Comparison of ENCODE assay signal across 13 cellular contexts in the genomic region with DNA sequence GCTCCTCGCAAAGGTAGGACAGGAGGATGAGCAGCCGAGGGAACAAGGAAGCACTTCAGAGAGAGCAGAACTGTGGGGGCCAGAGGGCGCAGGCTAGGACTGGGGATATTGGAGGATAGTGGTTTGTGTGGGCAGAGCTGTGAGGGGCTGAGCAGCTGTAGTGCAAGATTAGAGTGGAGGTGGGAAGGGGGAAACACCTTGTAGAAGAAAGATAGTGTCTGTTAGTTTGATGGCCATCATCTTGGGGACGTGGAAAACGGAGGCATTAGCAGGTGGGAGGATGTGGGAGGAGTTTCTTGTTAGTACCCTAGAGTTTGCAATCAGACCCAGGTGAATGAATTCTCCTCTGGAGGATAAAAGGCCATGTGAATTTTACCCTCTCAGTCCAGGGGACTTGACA. TPM values are rescaled to one million over a fixed set of nuclear protein-coding genes. Genes with fewer than 3 reads are reported as not detected.
A peak's percentile ranks its signal among the peaks of the same experiment; 100 is the strongest.
DNase-seq lines count a peak whose midpoint lies in the region; ATAC-seq and TF ChIP-seq lines count a peak whose summit lies in the region.
"Had no signal": no experiment of that assay in that cellular context is flagged by ENCODE, and none has a peak within 500 bp of the region (broad histone marks: within the 10 kb centered on the region; RNA-seq: fewer than 3 reads in every experiment).

No MANE protein-coding gene starts in this region.

- H3K36me3 Mint-ChIP-seq in activated CD4-positive, alpha-beta memory T cell treated with anti-CD3 and anti-CD28 coated beads, Interleukin-2, amount 10 ng/mL, durations not matched to agents 7 days and 5 days (ENCODE audit: low read depth), result peaks cover 63% of the 10 kb centered on the region
- no peaks in the 10 kb centered on the region for H3K36me3 Mint-ChIP-seq in endodermal cell (ENCODE audit: low read depth)

- DNase-seq in activated CD4-positive, alpha-beta memory T cell treated with anti-CD3 and anti-CD28 coated beads, Interleukin-2, amount 10 ng/mL, durations not matched to agents 7 days and 5 days, result no peak
- peak; percentile 12 for DNase-seq in endodermal cell
- DNase-seq in esophagus muscularis mucosa (ENCODE audit: extremely low spot score), result no peak
- DNase-seq: esophagus squamous epithelium, mesenchymal stem cell, NCI-H226, ovary had no signal

- no peaks in the 10 kb centered on the region for H3K27me3 Mint-ChIP-seq in activated CD4-positive, alpha-beta memory T cell treated with anti-CD3 and anti-CD28 coated beads, Interleukin-2, amount 10 ng/mL, durations not matched to agents 7 days and 5 days
- H3K27me3 Mint-ChIP-seq in endodermal cell (ENCODE audit: insufficient read depth), result peaks cover 80% of the 10 kb centered on the region

- no peaks in the 10 kb centered on the region for H4K20me1 ChIP-seq in BLaER1

- H3K9me3 ChIP-seq in BLaER1 (no peaks in the 10 kb centered on the region), endodermal cell (ENCODE audit: control insufficient read depth, low read length) (no peaks in the 10 kb centered on the region), esophagus muscularis mucosa (no peaks in the 10 kb centered on the region)
- H3K9me3 ChIP-seq: esophagus squamous epithelium, ovary had no signal

- ATAC-seq in GM18858 (IDR thresholded peaks at IDR 0.05; ENCODE audit: unreplicated experiment), result peak; percentile 16
- ATAC-seq in HG03280 (IDR thresholded peaks at IDR 0.05; ENCODE audit: unreplicated experiment), result no peak
- ATAC-seq in HG03439 (IDR thresholded peaks at IDR 0.05; ENCODE audit: unreplicated experiment), result no peak
- no peak for ATAC-seq in GM21619 (IDR thresholded peaks at IDR 0.05; ENCODE audit: unreplicated experiment)

- H3K9me3 Mint-ChIP-seq in activated CD4-positive, alpha-beta memory T cell treated with anti-CD3 and anti-CD28 coated beads, Interleukin-2, amount 10 ng/mL, durations not matched to agents 7 days and 5 days, result no peaks in the 10 kb centered on the region
- H3K9me3 Mint-ChIP-seq in endodermal cell, result no peaks in the 10 kb centered on the region

- POLR2A ChIA-PET in activated CD4-positive, alpha-beta memory T cell treated with anti-CD3 and anti-CD28 coated beads, Interleukin-2, amount 10 ng/mL, durations not matched to agents 7 days and 5 days (lab: Charles Lee), result interaction anchor here (1.7 to 25.8 kb wide), 2 partner anchors 13 to 90 kb away, joined by 4 to 2273 read pairs; no protein-coding TSS in a partner anchor

- H3K4me2 ChIP-seq in BLaER1, result peak overlapping the region; percentile 16; the same call in 1 of the 2 replicates

- H3K36me3 ChIP-seq in BLaER1 (no peaks in the 10 kb centered on the region), endodermal cell (ENCODE audit: control insufficient read depth, insufficient read depth, low read length) (no peaks in the 10 kb centered on the region), esophagus muscularis mucosa (no peaks in the 10 kb centered on the region)
- H3K36me3 ChIP-seq: esophagus squamous epithelium, ovary had no signal

- H3K27me3 ChIP-seq in BLaER1, result peaks cover 12% of the 10 kb centered on the region
- H3K27me3 ChIP-seq in endodermal cell (ENCODE audit: control insufficient read depth, insufficient read depth, low read length, poor library complexity, severe bottlenecking), result peaks cover 19% of the 10 kb centered on the region
- peaks cover 0 to 52% (median 0%) of the 10 kb centered on the region in 4 donors for H3K27me3 ChIP-seq in esophagus muscularis mucosa
- H3K27me3 ChIP-seq: ovary had no signal

- H3K9ac ChIP-seq in BLaER1 (no peak overlapping the region), endodermal cell (ENCODE audit: extremely low read depth, low read length, poor library complexity, severe bottlenecking) (no peak overlapping the region)

- TF ChIP-seq EP300 in esophagus muscularis mucosa (IDR thresholded peaks at IDR 0.05), result no peak

- no peak for TF ChIP-seq POLR2A in esophagus muscularis mucosa (IDR thresholded peaks at IDR 0.05; ENCODE audit: low read depth)

- H3K4me3 Mint-ChIP-seq in activated CD4-positive, alpha-beta memory T cell treated with anti-CD3 and anti-CD28 coated beads, Interleukin-2, amount 10 ng/mL, durations not matched to agents 7 days and 5 days, result peak overlapping the region; percentile 8
- no peak overlapping the region for H3K4me3 Mint-ChIP-seq in endodermal cell

- intact Hi-C loops in esophagus muscularis mucosa (cut with DNase I), result no loop called here

- 83 to 85% methylated on average over 5 of the region's 5 CpGs for WGBS in endodermal cell (ENCODE audit: insufficient coverage in 1 of 2, insufficient read length in 1 of 2), 2 experiments
- 64% methylated on average over 5 of the region's 5 CpGs for WGBS in esophagus muscularis mucosa

- CTCF ChIA-PET in activated CD4-positive, alpha-beta memory T cell treated with anti-CD3 and anti-CD28 coated beads, Interleukin-2, amount 10 ng/mL, durations not matched to agents 7 days and 5 days (lab: Charles Lee), result interaction anchor here (0.7 kb wide), 1 partner anchor 12 kb away, joined by 3 read pairs; no protein-coding TSS in a partner anchor

- H3K27ac Mint-ChIP-seq in activated CD4-positive, alpha-beta memory T cell treated with anti-CD3 and anti-CD28 coated beads, Interleukin-2, amount 10 ng/mL, durations not matched to agents 7 days and 5 days, result peak overlapping the region; percentile 89
- H3K27ac Mint-ChIP-seq in endodermal cell, result no peak overlapping the region

- TF ChIP-seq CTCF in endodermal cell (conservative IDR thresholded peaks at IDR 0.05) (no peak), esophagus muscularis mucosa (IDR thresholded peaks at IDR 0.05) (no peak)

- peaks cover 96% of the 10 kb centered on the region for H3K4me1 Mint-ChIP-seq in activated CD4-positive, alpha-beta memory T cell treated with anti-CD3 and anti-CD28 coated beads, Interleukin-2, amount 10 ng/mL, durations not matched to agents 7 days and 5 days
- peaks cover 4% of the 10 kb centered on the region for H3K4me1 Mint-ChIP-seq in endodermal cell

- H3K4me3 ChIP-seq in BLaER1 (no peak overlapping the region), endodermal cell (ENCODE audit: low read length) (no peak overlapping the region), esophagus muscularis mucosa (no peak overlapping the region)
- H3K4me3 ChIP-seq: esophagus squamous epithelium, ovary had no signal

- no peak overlapping the region for H3K27ac ChIP-seq in BLaER1
- H3K27ac ChIP-seq in endodermal cell (ENCODE audit: low read depth, low read length), result no peak overlapping the region
- no peak overlapping the region for H3K27ac ChIP-seq in esophagus muscularis mucosa (replicated peaks in 1 of 4)
- H3K27ac ChIP-seq: ovary had no signal

- H3K4me1 ChIP-seq in BLaER1, result peaks cover 54% of the 10 kb centered on the region
- H3K4me1 ChIP-seq in endodermal cell (ENCODE audit: control insufficient read depth, insufficient read depth, low read length), result peaks cover 6% of the 10 kb centered on the region
- no peaks in the 10 kb centered on the region for H3K4me1 ChIP-seq in esophagus muscularis mucosa
- H3K4me1 ChIP-seq: esophagus squamous epithelium had no signal

RNA-seq across cellular contexts. Expression of a gene that starts 33.9 kb away (rescaled TPM):
- total RNA-seq in activated CD4-positive, alpha-beta memory T cell treated with anti-CD3 and anti-CD28 coated beads, Interleukin-2, amount 10 ng/mL, durations not matched to agents 7 days and 5 days, result not detected
- total RNA-seq in endodermal cell (1 to 10 TPM; 4.8 to 9.9 TPM), esophagus muscularis mucosa (under 1 TPM in 1 of 4 donors, not detected in 3; 0.39 TPM)
- polyA plus RNA-seq in endodermal cell (2013, experiment 1 of 2), result 58.7 TPM
- polyA plus RNA-seq in endodermal cell (2013, experiment 2 of 2), result 62.2 TPM
- total RNA-seq: esophagus squamous epithelium, G401 had no signal

RNA-seq across cellular contexts. Expression of a gene that starts 50.2 kb away (rescaled TPM):
- total RNA-seq in activated CD4-positive, alpha-beta memory T cell treated with anti-CD3 and anti-CD28 coated beads, Interleukin-2, amount 10 ng/mL, durations not matched to agents 7 days and 5 days, result 1 to 10 TPM; 5.7 to 7.0 TPM
- total RNA-seq in endodermal cell (10 to 100 TPM; 33.2 to 36.9 TPM), esophagus muscularis mucosa (10 to 100 TPM in 1 of 4 donors, 1 to 10 TPM in 3; 3.3 to 10.5 (median 5.5) TPM)
- polyA plus RNA-seq in endodermal cell (2013, experiment 1 of 2), result 16.0 TPM
- 14.1 TPM for polyA plus RNA-seq in endodermal cell (2013, experiment 2 of 2)
- total RNA-seq: G401 had no signal

RNA-seq across cellular contexts. Expression of a gene that starts 55.4 kb away (rescaled TPM):
- not detected for total RNA-seq in activated CD4-positive, alpha-beta memory T cell treated with anti-CD3 and anti-CD28 coated beads, Interleukin-2, amount 10 ng/mL, durations not matched to agents 7 days and 5 days
- total RNA-seq in endodermal cell, result 1 to 10 TPM; 4.4 to 8.8 TPM
- 20.3 TPM for polyA plus RNA-seq in endodermal cell (2013, experiment 1 of 2)
- polyA plus RNA-seq in endodermal cell (2013, experiment 2 of 2), result 15.0 TPM
- not detected for total RNA-seq in esophagus muscularis mucosa
- total RNA-seq: esophagus squamous epithelium, G401 had no signal

Comparison
In these comparisons a context has a peak if more than half of its experiments do, and no peak if none do; other contexts are left out.
1. RNA of a gene that starts 33.9 kb away (total RNA-seq): 4.8 to 9.9 TPM in endodermal cell; not detected in activated CD4-positive, alpha-beta memory T cell treated with anti-CD3 and anti-CD28 coated beads, Interleukin-2, amount 10 ng/mL, durations not matched to agents 7 days and 5 days and 0.39 TPM in esophagus muscularis mucosa; every median in the first group is over 4 times any median in the second.